In genomic region chr11:17598700-17599459, GRCh38 we compare ENCODE assay signal across 8 cellular contexts. TPM values are rescaled to one million over a fixed set of nuclear protein-coding genes. Genes with fewer than 3 reads are reported as not detected.
DNase-seq lines count a peak whose midpoint lies in the region; ATAC-seq and TF ChIP-seq lines count a peak whose summit lies in the region.

No MANE protein-coding gene starts in this region.

- H3K36me3 ChIP-seq in SJSA1, result no peaks in the 10 kb centered on the region
- no peaks in the 10 kb centered on the region for H3K36me3 ChIP-seq in upper lobe of left lung

- H3K27ac Mint-ChIP-seq in activated naive CD4-positive, alpha-beta T cell treated with anti-CD3 and anti-CD28 coated beads for 36 hours, result no peak overlapping the region

- ATAC-seq in GM21619 (IDR thresholded peaks at IDR 0.05; ENCODE audit: unreplicated experiment) (peak; percentile 84), upper lobe of left lung (ENCODE audit: low FRiP score in 2 of 2) (peak in 1 of 2 donors; percentile 79)

- H3K27ac ChIP-seq in SJSA1 (no peak overlapping the region), upper lobe of left lung (no peak overlapping the region)

- H3K4me1 Mint-ChIP-seq in activated naive CD4-positive, alpha-beta T cell treated with anti-CD3 and anti-CD28 coated beads for 36 hours (ENCODE audit: low read depth), result peaks cover 3% of the 10 kb centered on the region

- H3K9me3 Mint-ChIP-seq in activated naive CD4-positive, alpha-beta T cell treated with anti-CD3 and anti-CD28 coated beads for 36 hours, result no peaks in the 10 kb centered on the region

- CTCF ChIA-PET in activated naive CD4-positive, alpha-beta T cell treated with anti-CD3 and anti-CD28 coated beads for 36 hours (lab: Charles Lee), result interaction anchor here (0.6 to 2.3 kb wide), 17 partner anchors 10 to 589 kb away, joined by 3 to 25 read pairs (median 3); no protein-coding TSS in a partner anchor

- H3K4me1 ChIP-seq in SJSA1 (replicated peaks) (no peaks in the 10 kb centered on the region), upper lobe of left lung (no peaks in the 10 kb centered on the region)

- no peaks in the 10 kb centered on the region for H3K27me3 Mint-ChIP-seq in activated naive CD4-positive, alpha-beta T cell treated with anti-CD3 and anti-CD28 coated beads for 36 hours (ENCODE audit: low read depth)

- no peak for TF ChIP-seq POLR2A in upper lobe of left lung (IDR thresholded peaks at IDR 0.05)

- H3K36me3 Mint-ChIP-seq in activated naive CD4-positive, alpha-beta T cell treated with anti-CD3 and anti-CD28 coated beads for 36 hours (ENCODE audit: low read depth), result no peaks in the 10 kb centered on the region

- H3K27me3 ChIP-seq in SJSA1 (replicated peaks) (peaks cover 2% of the 10 kb centered on the region; the same call in 1 of the 2 replicates), upper lobe of left lung (no peaks in the 10 kb centered on the region)

- no peak overlapping the region for H3K4me3 Mint-ChIP-seq in activated naive CD4-positive, alpha-beta T cell treated with anti-CD3 and anti-CD28 coated beads for 36 hours

- H3K4me3 ChIP-seq in SJSA1, result no peak overlapping the region
- H3K4me3 ChIP-seq in upper lobe of left lung, result no peak overlapping the region

- intact Hi-C loops in activated naive CD4-positive, alpha-beta T cell treated with anti-CD3 and anti-CD28 coated beads for 36 hours (cut with micrococcal nuclease), result loop anchor here (1.0 kb wide), 2 partner anchors 131 to 379 kb away; no protein-coding TSS in a partner anchor
- intact Hi-C loops in head of caudate nucleus (cut with DNase I), result loop anchor here (5.0 kb wide), 1 partner anchor 383 kb away; no protein-coding TSS in a partner anchor

- TF ChIP-seq EP300 in upper lobe of left lung (IDR thresholded peaks at IDR 0.05), result no peak

- peak; percentile 72 to 93 (median 86) for TF ChIP-seq CTCF in upper lobe of left lung (IDR thresholded peaks at IDR 0.05)

- in situ Hi-C loops in KBM-7 (cut with MboI; ENCODE audit: low pct_unique_long_range_greater_than_20kb, low sequenced_read_pairs), result no loop called here

- WGBS in upper lobe of left lung, 2 donors, result 27 to 32% methylated on average over 17 of the region's 17 CpGs

- DNase-seq in Daoy (ENCODE audit: low read depth) (peak; percentile 71), KBM-7 (peak; percentile 67), SJSA1 (ENCODE audit: low read depth in 1 of 2, low spot score in 2 of 2) (peak; percentile 54 to 78), head of caudate nucleus (peak; percentile 66 to 93 (median 84)), pons (ENCODE audit: low spot score) (peak; percentile 30), upper lobe of left lung (peak in 1 of 2 donors; percentile 50)
- DNase-seq in activated naive CD4-positive, alpha-beta T cell treated with anti-CD3 and anti-CD28 coated beads for 36 hours, result peak; percentile 83

- H3K9me3 ChIP-seq in SJSA1 (replicated peaks) (no peaks in the 10 kb centered on the region), upper lobe of left lung (no peaks in the 10 kb centered on the region)

RNA-seq across cellular contexts. Expression of gene OTOG, which starts 51.8 kb away (rescaled TPM):
- total RNA-seq in Daoy (2014; rRNA removed; shearing (Covaris generic)), result not detected in 2 replicates
- not detected in 2 replicates for total RNA-seq in SJSA1 (2014; rRNA removed; shearing (Covaris generic))
- total RNA-seq in activated naive CD4-positive, alpha-beta T cell treated with anti-CD3 and anti-CD28 coated beads for 36 hours, result not detected
- total RNA-seq in upper lobe of left lung, result not detected

RNA-seq across cellular contexts. Expression of gene USH1C, which starts 54.7 kb away (rescaled TPM):
- total RNA-seq in Daoy (2014; rRNA removed; shearing (Covaris generic)), result not detected in 2 replicates
- not detected in 2 replicates for total RNA-seq in SJSA1 (2014; rRNA removed; shearing (Covaris generic))
- total RNA-seq in activated naive CD4-positive, alpha-beta T cell treated with anti-CD3 and anti-CD28 coated beads for 36 hours, result not detected
- total RNA-seq in upper lobe of left lung, result 1 to 10 TPM in 2 of 6 donors, under 1 TPM in 1, not detected in 3; 0.20 to 2.5 (median 1.2) TPM
